Comparison of ENCODE assay signal across 17 cellular contexts in the genomic region with DNA sequence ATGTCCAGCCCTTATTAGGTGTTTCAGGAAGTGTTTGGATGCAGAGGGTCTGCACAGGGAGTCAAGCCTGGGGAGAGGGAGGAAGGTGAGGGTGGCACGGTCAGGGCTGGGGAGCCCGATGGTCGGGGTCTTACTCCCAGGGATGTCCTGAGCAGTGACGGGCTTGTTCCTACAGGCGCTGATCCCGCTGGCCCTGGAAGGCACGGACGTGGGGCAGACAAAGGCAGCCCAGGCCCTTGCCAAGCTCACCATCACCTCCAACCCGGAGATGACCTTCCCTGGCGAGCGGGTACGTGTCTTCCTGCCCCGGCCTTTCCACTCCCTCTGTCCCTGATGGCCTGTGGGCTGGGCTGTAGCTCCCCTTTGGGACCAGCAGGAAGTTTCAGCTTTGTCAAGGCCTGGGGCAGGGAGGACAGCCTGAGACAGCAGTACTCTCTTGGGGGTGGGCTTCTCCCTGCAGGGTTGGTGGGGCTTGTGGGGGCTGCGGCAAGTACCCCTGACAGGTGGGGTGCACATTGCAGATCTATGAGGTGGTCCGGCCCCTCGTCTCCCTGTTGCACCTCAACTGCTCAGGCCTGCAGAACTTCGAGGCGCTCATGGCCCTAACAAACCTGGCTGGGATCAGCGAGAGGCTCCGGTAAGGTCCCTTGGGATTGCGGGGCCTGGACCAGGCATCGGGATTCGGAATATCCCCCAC.
"Had no signal": no experiment of that assay in that cellular context is flagged by ENCODE, and none has a peak within 500 bp of the region (broad histone marks: within the 10 kb centered on the region; RNA-seq: fewer than 3 reads in every experiment).

No MANE protein-coding gene starts in this region.

- H3K27me3 Mint-ChIP-seq: activated CD8-positive, alpha-beta memory T cell treated with anti-CD3 and anti-CD28 coated beads, Interleukin-2, amount 10 ng/mL, durations not matched to agents 7 days and 5 days; activated naive CD4-positive, alpha-beta T cell treated with anti-CD3 and anti-CD28 coated beads, Interleukin-2, amount 50 U/mL, for 24 hours; central memory CD8-positive, alpha-beta T cell had no signal

- H3K4me1 Mint-ChIP-seq: activated naive CD4-positive, alpha-beta T cell treated with anti-CD3 and anti-CD28 coated beads, Interleukin-2, amount 50 U/mL, for 24 hours had no signal

- H3K27me3 ChIP-seq: adrenal gland, heart left ventricle had no signal

- H3K27ac ChIP-seq: adrenal gland, heart left ventricle, lower lobe of right lung, thoracic aorta, WERI-Rb-1 had no signal

- H3K27ac Mint-ChIP-seq: activated CD8-positive, alpha-beta memory T cell treated with anti-CD3 and anti-CD28 coated beads, Interleukin-2, amount 10 ng/mL, durations not matched to agents 7 days and 5 days; activated naive CD4-positive, alpha-beta T cell treated with anti-CD3 and anti-CD28 coated beads, Interleukin-2, amount 50 U/mL, for 24 hours; immature natural killer cell; T-helper 1 cell treated with Interleukin-12 subunit alpha and Interleukin-12 subunit beta and Interleukin-4 antibody, amounts not matched to agents 30 μg/mL and 1 μg/mL, for 36 hours had no signal

- FAIRE-seq: frontal cortex had no signal

- ATAC-seq: activated CD8-positive, alpha-beta memory T cell treated with anti-CD3 and anti-CD28 coated beads, Interleukin-2, amount 10 ng/mL, durations not matched to agents 7 days and 5 days; heart left ventricle; lower lobe of right lung; sciatic nerve had no signal

- H3K9me3 Mint-ChIP-seq: activated naive CD4-positive, alpha-beta T cell treated with anti-CD3 and anti-CD28 coated beads, Interleukin-2, amount 50 U/mL, for 24 hours; central memory CD8-positive, alpha-beta T cell; immature natural killer cell; T-helper 1 cell treated with Interleukin-12 subunit alpha and Interleukin-12 subunit beta and Interleukin-4 antibody, amounts not matched to agents 30 μg/mL and 1 μg/mL, for 36 hours had no signal

- DNase-seq: activated CD4-positive, alpha-beta T cell treated with anti-CD3 and anti-CD28 coated beads, Interleukin-2, amount 50 U/mL, for 48 hours; activated CD8-positive, alpha-beta memory T cell treated with anti-CD3 and anti-CD28 coated beads, Interleukin-2, amount 10 ng/mL, durations not matched to agents 7 days and 5 days; activated T-cell treated with anti-CD3 and anti-CD28 coated beads, Interleukin-2, amount 50 U/mL, for 1 hour; adrenal gland; cortex of kidney; effector CD8-positive, alpha-beta T cell; heart left ventricle; immature natural killer cell; lower lobe of right lung; stimulated activated CD4-positive, alpha-beta T cell treated with anti-CD3 and anti-CD28 coated beads, Interleukin-1b, Interleukin-23, amount 100 ng/mL, for 48 hours; WERI-Rb-1 had no signal

- H3K4me3 Mint-ChIP-seq: activated CD8-positive, alpha-beta memory T cell treated with anti-CD3 and anti-CD28 coated beads, Interleukin-2, amount 10 ng/mL, durations not matched to agents 7 days and 5 days; activated naive CD4-positive, alpha-beta T cell treated with anti-CD3 and anti-CD28 coated beads, Interleukin-2, amount 50 U/mL, for 24 hours; central memory CD8-positive, alpha-beta T cell; immature natural killer cell; T-helper 1 cell treated with Interleukin-12 subunit alpha and Interleukin-12 subunit beta and Interleukin-4 antibody, amounts not matched to agents 30 μg/mL and 1 μg/mL, for 36 hours had no signal

- H3K9me3 ChIP-seq: adrenal gland, heart left ventricle, lower lobe of right lung, thoracic aorta had no signal

- H3K4me3 ChIP-seq: adrenal gland, heart left ventricle, lower lobe of right lung, thoracic aorta had no signal
